8 cellular contexts compared by ENCODE assay signal in the genomic region with DNA sequence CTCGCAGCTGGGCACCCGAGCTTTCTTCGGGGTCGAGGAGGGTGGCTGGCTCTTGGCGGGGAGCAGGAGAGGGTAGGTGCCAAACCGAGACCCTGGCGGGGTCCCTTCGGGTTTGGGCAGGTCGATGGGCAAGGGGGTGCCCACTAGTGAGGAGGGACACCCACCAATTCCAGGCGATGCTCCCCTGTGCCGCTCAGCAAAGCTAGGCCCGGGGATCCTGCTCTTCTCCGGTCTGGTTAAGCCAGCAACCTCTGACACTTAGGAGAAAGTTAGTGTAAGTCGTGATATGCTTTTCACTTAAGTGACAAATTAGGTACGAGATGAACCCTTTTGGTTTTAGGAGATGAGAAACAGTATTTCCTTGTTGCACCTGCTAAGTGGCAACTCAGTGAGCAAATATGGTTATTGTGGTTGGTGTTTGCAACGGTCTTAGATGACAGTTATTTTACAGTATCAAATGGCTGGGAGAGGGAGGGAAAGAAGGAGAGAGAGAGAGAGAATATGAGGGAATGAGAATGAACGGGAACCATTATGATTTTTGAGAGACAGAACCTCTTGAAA. TPM values are rescaled to one million over a fixed set of nuclear protein-coding genes. Genes with fewer than 3 reads are reported as not detected.
DNase-seq lines count a peak whose midpoint lies in the region; ATAC-seq and TF ChIP-seq lines count a peak whose summit lies in the region.

No MANE protein-coding gene starts in this region.

- CTCF ChIA-PET in activated CD8-positive, alpha-beta memory T cell treated with anti-CD3 and anti-CD28 coated beads, Interleukin-2, amount 10 ng/mL, durations not matched to agents 7 days and 5 days (lab: Charles Lee) = interaction anchor here (1.2 to 3.0 kb wide), 5 partner anchors 14 to 77 kb away, joined by 3 to 13 read pairs (median 5); no protein-coding TSS in a partner anchor

- in situ Hi-C loops in KBM-7 (cut with MboI; ENCODE audit: low pct_unique_long_range_greater_than_20kb, low sequenced_read_pairs) = no loop called here
- in situ Hi-C loops in SK-MEL-5 (cut with HindIII; ENCODE audit: low pct_unique_long_range_greater_than_20kb, low sequenced_read_pairs) = no loop called here

- no peaks in the 10 kb centered on the region for H3K36me3 ChIP-seq in endodermal cell (ENCODE audit: control insufficient read depth, insufficient read depth, low read length)
- H3K36me3 ChIP-seq in mesodermal cell (ENCODE audit: control insufficient read depth, insufficient read depth, low read length) = no peaks in the 10 kb centered on the region
- H3K36me3 ChIP-seq in upper lobe of left lung = no peaks in the 10 kb centered on the region

- WGBS in endodermal cell (ENCODE audit: insufficient coverage in 1 of 2, insufficient read length in 1 of 2), 2 experiments = 10 to 14% methylated on average over 8 to 17 of the region's 17 CpGs
- 3 to 14% methylated on average over 13 to 14 of the region's 17 CpGs for WGBS in mesodermal cell (ENCODE audit: insufficient coverage in 2 of 2), 2 experiments
- WGBS in upper lobe of left lung, 2 donors = 0 to 1% methylated on average over 8 to 17 of the region's 17 CpGs

- H3K4me1 Mint-ChIP-seq in activated CD8-positive, alpha-beta memory T cell treated with anti-CD3 and anti-CD28 coated beads, Interleukin-2, amount 10 ng/mL, durations not matched to agents 7 days and 5 days = peaks cover 46% of the 10 kb centered on the region
- H3K4me1 Mint-ChIP-seq in endodermal cell = peaks cover 5% of the 10 kb centered on the region

- peak overlapping the region; percentile 91 for H3K27ac Mint-ChIP-seq in activated CD8-positive, alpha-beta memory T cell treated with anti-CD3 and anti-CD28 coated beads, Interleukin-2, amount 10 ng/mL, durations not matched to agents 7 days and 5 days
- H3K27ac Mint-ChIP-seq in endodermal cell = peak overlapping the region; percentile 86

- H3K4me1 ChIP-seq in endodermal cell (ENCODE audit: control insufficient read depth, insufficient read depth, low read length) (no peaks in the 10 kb centered on the region), mesodermal cell (ENCODE audit: control insufficient read depth, insufficient read depth, low read length, poor library complexity, severe bottlenecking) (no peaks in the 10 kb centered on the region), upper lobe of left lung (peaks cover 6 to 15% (median 13%) of the 10 kb centered on the region in 4 donors)

- H3K9me3 ChIP-seq in endodermal cell (ENCODE audit: control insufficient read depth, low read length) = no peaks in the 10 kb centered on the region
- H3K9me3 ChIP-seq in mesodermal cell (ENCODE audit: control insufficient read depth, low read length) = no peaks in the 10 kb centered on the region
- no peaks in the 10 kb centered on the region for H3K9me3 ChIP-seq in upper lobe of left lung

- peak overlapping the region; percentile 95 for H3K4me3 Mint-ChIP-seq in activated CD8-positive, alpha-beta memory T cell treated with anti-CD3 and anti-CD28 coated beads, Interleukin-2, amount 10 ng/mL, durations not matched to agents 7 days and 5 days
- peak overlapping the region; percentile 78 for H3K4me3 Mint-ChIP-seq in endodermal cell

- TF ChIP-seq POLR2A in upper lobe of left lung (IDR thresholded peaks at IDR 0.05) = no peak

- H3K9ac ChIP-seq in endodermal cell (ENCODE audit: extremely low read depth, low read length, poor library complexity, severe bottlenecking) = peak overlapping the region; percentile 63

- H3K27ac ChIP-seq in endodermal cell (ENCODE audit: low read depth, low read length) (no peak overlapping the region), mesodermal cell (ENCODE audit: low read depth, low read length, severe bottlenecking) (no peak overlapping the region), upper lobe of left lung (peak overlapping the region; percentile 82 to 93 (median 90))

- peaks cover 17% of the 10 kb centered on the region for H3K27me3 Mint-ChIP-seq in activated CD8-positive, alpha-beta memory T cell treated with anti-CD3 and anti-CD28 coated beads, Interleukin-2, amount 10 ng/mL, durations not matched to agents 7 days and 5 days
- H3K27me3 Mint-ChIP-seq in endodermal cell (ENCODE audit: insufficient read depth) = peaks cover 14% of the 10 kb centered on the region

- no peaks in the 10 kb centered on the region for H3K9me3 Mint-ChIP-seq in activated CD8-positive, alpha-beta memory T cell treated with anti-CD3 and anti-CD28 coated beads, Interleukin-2, amount 10 ng/mL, durations not matched to agents 7 days and 5 days (ENCODE audit: low read depth)
- H3K9me3 Mint-ChIP-seq in endodermal cell = no peaks in the 10 kb centered on the region

- H3K27me3 ChIP-seq in endodermal cell (ENCODE audit: control insufficient read depth, insufficient read depth, low read length, poor library complexity, severe bottlenecking) (no peaks in the 10 kb centered on the region), upper lobe of left lung (no peaks in the 10 kb centered on the region)

- DNase-seq in activated CD8-positive, alpha-beta memory T cell treated with anti-CD3 and anti-CD28 coated beads, Interleukin-2, amount 10 ng/mL, durations not matched to agents 7 days and 5 days = peak; percentile 55
- DNase-seq in activated CD8-positive, alpha-beta memory T cell treated with anti-CD3 and anti-CD28 coated beads for 24 hours = no peak
- peak; percentile 75 for DNase-seq in KBM-7
- peak; percentile 34 for DNase-seq in SK-MEL-5 (ENCODE audit: low read depth, low spot score)
- no peak for DNase-seq in endodermal cell
- DNase-seq in upper lobe of left lung = no peak

- H3K4me3 ChIP-seq in endodermal cell (ENCODE audit: low read length) (peak overlapping the region; percentile 87), mesodermal cell (ENCODE audit: extremely low read depth, insufficient read depth, low read length, poor library complexity, severe bottlenecking) (peak overlapping the region; percentile 72), upper lobe of left lung (peak overlapping the region; percentile 74 to 98 (median 85))

- peaks cover 15% of the 10 kb centered on the region for H3K36me3 Mint-ChIP-seq in activated CD8-positive, alpha-beta memory T cell treated with anti-CD3 and anti-CD28 coated beads, Interleukin-2, amount 10 ng/mL, durations not matched to agents 7 days and 5 days
- no peaks in the 10 kb centered on the region for H3K36me3 Mint-ChIP-seq in endodermal cell (ENCODE audit: low read depth)

- ATAC-seq in activated CD8-positive, alpha-beta memory T cell treated with anti-CD3 and anti-CD28 coated beads, Interleukin-2, amount 10 ng/mL, durations not matched to agents 7 days and 5 days = peak; percentile 21
- ATAC-seq in GM21737 (IDR thresholded peaks at IDR 0.05; ENCODE audit: unreplicated experiment) = peak; percentile 21
- ATAC-seq in upper lobe of left lung (ENCODE audit: low FRiP score in 2 of 2) = peak; percentile 11 to 39

- TF ChIP-seq EP300 in upper lobe of left lung (IDR thresholded peaks at IDR 0.05) = no peak

- TF ChIP-seq CTCF in endodermal cell (conservative IDR thresholded peaks at IDR 0.05) (no peak), upper lobe of left lung (IDR thresholded peaks at IDR 0.05) (no peak)

RNA-seq across cellular contexts. Expression of gene NUCB2, which starts 0.6 kb away (rescaled TPM):
- 10 to 100 TPM; 79.4 to 100.0 TPM for total RNA-seq in activated CD8-positive, alpha-beta memory T cell treated with anti-CD3 and anti-CD28 coated beads, Interleukin-2, amount 10 ng/mL, durations not matched to agents 7 days and 5 days
- total RNA-seq in SK-MEL-5 (2014; rRNA removed; shearing (Covaris generic)) = 32.5 and 41.4 TPM in 2 replicates
- 33.3 and 38.8 TPM in 2 replicates for polyA plus RNA-seq in SK-MEL-5 (2015; cell fraction: cytosol; rRNA removed)
- 3.6 and 3.7 TPM in 2 replicates for polyA plus RNA-seq in SK-MEL-5 (2015; cell fraction: nucleus; rRNA removed)
- total RNA-seq in endodermal cell = 10 to 100 TPM; 52.4 to 64.6 TPM
- 45.4 TPM for polyA plus RNA-seq in endodermal cell (2013, experiment 1 of 2)
- 50.5 TPM for polyA plus RNA-seq in endodermal cell (2013, experiment 2 of 2)
- 71.0 TPM for polyA plus RNA-seq in mesodermal cell (2013, experiment 1 of 2)
- polyA plus RNA-seq in mesodermal cell (2013, experiment 2 of 2) = 79.8 TPM
- 100 to 1,000 TPM in 1 of 6 donors, 10 to 100 TPM in 5; 24.0 to 167 (median 42.5) TPM for total RNA-seq in upper lobe of left lung

Comparison
In these comparisons a context has a peak if more than half of its experiments do, and no peak if none do; other contexts are left out.
1. DNase-seq: peak in activated CD8-positive, alpha-beta memory T cell treated with anti-CD3 and anti-CD28 coated beads, Interleukin-2, amount 10 ng/mL, durations not matched to agents 7 days and 5 days (single experiment), KBM-7 (single experiment) and SK-MEL-5 (single experiment); none in activated CD8-positive, alpha-beta memory T cell treated with anti-CD3 and anti-CD28 coated beads for 24 hours (single experiment), endodermal cell (single experiment) and upper lobe of left lung (0 of 2).
2. H3K27ac ChIP-seq: peak in upper lobe of left lung (4 of 4); none in endodermal cell (single experiment) and mesodermal cell (single experiment).
3. Peak in every context shown above with its lines, with median percentiles within 50 percentile points of each other: ATAC-seq and H3K4me3 ChIP-seq.